12 cellular contexts compared by ENCODE assay signal in genomic region chr10:66928000-66928770, GRCh38. TPM values are rescaled to one million over a fixed set of nuclear protein-coding genes. Genes with fewer than 3 reads are reported as not detected.
DNase-seq lines count a peak whose midpoint lies in the region; ATAC-seq and TF ChIP-seq lines count a peak whose summit lies in the region.
"Had no signal": no experiment of that assay in that cellular context is flagged by ENCODE, and none has a peak within 500 bp of the region (broad histone marks: within the 10 kb centered on the region; RNA-seq: fewer than 3 reads in every experiment).

No MANE protein-coding gene starts in this region.

- no peak overlapping the region for H3K27ac ChIP-seq in WERI-Rb-1

- H3K27me3 ChIP-seq in WERI-Rb-1 (ENCODE audit: insufficient read depth, low read depth, severe bottlenecking), result no peaks in the 10 kb centered on the region

- peaks cover 12% of the 10 kb centered on the region for H3K4me1 Mint-ChIP-seq in osteocyte (ENCODE audit: unreplicated experiment)

- TF ChIP-seq CTCF in WERI-Rb-1 (IDR thresholded peaks at IDR 0.05; ENCODE audit: low read depth, low read length) (no peak), osteocyte (IDR thresholded peaks at IDR 0.05) (no peak)

- no peaks in the 10 kb centered on the region for H3K36me3 Mint-ChIP-seq in osteocyte (ENCODE audit: unreplicated experiment)

- intact Hi-C loops in left cardiac atrium (cut with DNase I), result no loop called here

- peak overlapping the region; percentile 57 for H3K4me3 Mint-ChIP-seq in osteocyte (ENCODE audit: unreplicated experiment)

- no peaks in the 10 kb centered on the region for H3K9me3 ChIP-seq in WERI-Rb-1 (ENCODE audit: severe bottlenecking)

- peak; percentile 38 for DNase-seq in ELR (ENCODE audit: low read depth)
- DNase-seq in WERI-Rb-1, result no peak
- DNase-seq in left cardiac atrium, result peak; percentile 22
- DNase-seq in osteocyte (ENCODE audit: extremely low spot score, unreplicated experiment), result no peak
- no peak for DNase-seq in A172 (ENCODE audit: low spot score)
- no peak for DNase-seq in HCEC 1CT
- DNase-seq in HuH-7.5 (ENCODE audit: low spot score), result no peak
- DNase-seq: SHP77 had no signal

- peak overlapping the region; percentile 12; the same call in 1 of the 2 replicates for H3K4me3 ChIP-seq in WERI-Rb-1 (ENCODE audit: low read depth, low read length)

- H3K27ac Mint-ChIP-seq in osteocyte (ENCODE audit: unreplicated experiment), result no peak overlapping the region

- ATAC-seq in left cardiac atrium (peak in 1 of 2 donors; percentile 49), GM19467 (IDR thresholded peaks at IDR 0.05; ENCODE audit: unreplicated experiment) (no peak)

- no peaks in the 10 kb centered on the region for H3K36me3 ChIP-seq in WERI-Rb-1

- H3K9me3 Mint-ChIP-seq in osteocyte (ENCODE audit: unreplicated experiment), result no peaks in the 10 kb centered on the region

- peaks cover 49% of the 10 kb centered on the region for H3K27me3 Mint-ChIP-seq in osteocyte (ENCODE audit: unreplicated experiment)

RNA-seq across cellular contexts. Expression of gene LRRTM3, which starts 2.3 kb away (rescaled TPM):
- total RNA-seq in left cardiac atrium (not detected), osteocyte (0.21 and 0.63 TPM in 2 replicates)
- total RNA-seq in A172 (2014; rRNA removed; shearing (Covaris generic)), result not detected in 2 replicates
- total RNA-seq: activated CD8-positive, alpha-beta memory T cell treated with anti-CD3 and anti-CD28 coated beads for 36 hours; dermis microvascular lymphatic vessel endothelial cell; mononuclear cell had no signal

Comparison
In these comparisons a context has a peak if more than half of its experiments do, and no peak if none do; other contexts are left out.
1. DNase-seq: peak in ELR (single experiment) and left cardiac atrium (single experiment); none in WERI-Rb-1 (single experiment), osteocyte (single experiment), A172 (single experiment), HCEC 1CT (single experiment) and HuH-7.5 (single experiment).